In the genomic region with DNA sequence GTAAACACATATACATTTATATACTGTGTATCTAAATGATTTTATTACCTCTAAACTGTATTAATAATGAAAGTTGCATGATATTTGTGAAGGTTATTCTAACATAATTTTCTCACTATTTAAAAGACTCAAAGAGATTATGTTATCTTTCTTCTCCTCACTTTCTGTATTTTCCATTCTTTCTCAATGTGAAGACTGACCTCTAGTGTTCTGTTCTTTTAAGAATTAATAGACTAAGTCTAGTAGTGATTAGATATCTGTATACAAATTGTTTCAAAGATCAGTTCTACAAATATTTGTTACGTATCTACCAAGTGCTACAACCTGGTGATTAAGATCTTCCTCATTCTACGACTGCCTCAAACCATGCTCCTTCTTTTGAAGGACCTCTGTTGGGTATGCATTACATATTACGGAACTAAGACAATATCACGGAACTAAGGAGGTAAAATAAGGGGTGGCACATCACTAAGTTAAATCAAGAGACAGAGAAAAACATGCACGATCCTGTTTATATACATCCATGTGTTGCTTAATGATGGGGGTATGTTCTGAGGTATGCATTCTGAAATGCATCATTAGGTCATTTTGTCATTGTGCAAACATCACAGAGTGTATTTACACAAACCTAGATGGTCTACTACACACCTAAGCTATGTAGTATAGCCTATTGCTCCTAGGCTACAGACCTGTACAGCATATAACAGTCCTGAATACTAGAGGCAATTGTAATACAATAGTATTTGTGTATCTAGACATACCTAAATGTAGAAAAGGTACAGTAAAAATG, we compare ENCODE assay signal across 12 cellular contexts.
A peak's percentile ranks its signal among the peaks of the same experiment; 100 is the strongest.
DNase-seq lines count a peak whose midpoint lies in the region; FAIRE-seq and TF ChIP-seq lines count a peak whose summit lies in the region.
"Had no signal": no experiment of that assay in that cellular context is flagged by ENCODE, and none has a peak within 500 bp of the region (broad histone marks: within the 10 kb centered on the region; RNA-seq: fewer than 3 reads in every experiment).

No MANE protein-coding gene starts in this region.

- no peaks in the 10 kb centered on the region for H3K9me3 ChIP-seq in kidney (ENCODE audit: control insufficient read depth in 1 of 2, low read length in 2 of 2)
- H3K9me3 ChIP-seq in tibial artery: no peaks in the 10 kb centered on the region
- H3K9me3 ChIP-seq: esophagus muscularis mucosa, lower lobe of right lung had no signal

- no peak overlapping the region for H3K4me3 ChIP-seq in kidney (ENCODE audit: low read length in 2 of 2)
- no peak overlapping the region for H3K4me3 ChIP-seq in tibial artery
- H3K4me3 ChIP-seq: esophagus muscularis mucosa, lower lobe of right lung had no signal

- no peaks in the 10 kb centered on the region for H3K4me1 ChIP-seq in kidney (ENCODE audit: control insufficient read depth in 1 of 2, insufficient read depth in 1 of 2, low read depth in 1 of 2, low read length in 2 of 2)
- no peaks in the 10 kb centered on the region for H3K4me1 ChIP-seq in tibial artery
- H3K4me1 ChIP-seq: esophagus muscularis mucosa, lower lobe of right lung had no signal

- intact Hi-C loops in kidney (cut with DNase I): no loop called here
- intact Hi-C loops in tibial artery (cut with DNase I; ENCODE audit: low total_unique reads): no loop called here

- H3K36me3 ChIP-seq in kidney (ENCODE audit: control insufficient read depth in 1 of 2, insufficient read depth in 2 of 2, low read length in 2 of 2) (no peaks in the 10 kb centered on the region), tibial artery (no peaks in the 10 kb centered on the region)
- H3K36me3 ChIP-seq: esophagus muscularis mucosa, lower lobe of right lung had no signal

- H3K27me3 ChIP-seq in tibial artery: peaks cover 0 to 4% of the 10 kb centered on the region in 2 donors
- H3K27me3 ChIP-seq: esophagus muscularis mucosa had no signal

- H3K9ac ChIP-seq in kidney (ENCODE audit: low read length in 2 of 2): no peak overlapping the region

- H3K27ac ChIP-seq in kidney (ENCODE audit: low read depth in 2 of 2, low read length in 2 of 2) (no peak overlapping the region), tibial artery (no peak overlapping the region)
- H3K27ac ChIP-seq: esophagus muscularis mucosa, lower lobe of right lung had no signal

- TF ChIP-seq CTCF in kidney (IDR thresholded peaks at IDR 0.05; ENCODE audit: borderline replicate concordance, extremely low read depth, insufficient read depth): peak; percentile 13
- peak in 1 of 2 experiments; percentile 9 for TF ChIP-seq CTCF in tibial artery (IDR thresholded peaks at IDR 0.05)

- DNase-seq in GM03348 (ENCODE audit: low spot score) (peak; percentile 13), kidney (no peak), tibial artery (no peak), cortex of kidney (lab: John Stamatoyannopoulos, UW) (no peak), islet precursor cell (no peak), mesenteric fat pad (ENCODE audit: low spot score) (no peak)
- DNase-seq: amniotic stem cell, lower lobe of right lung, NCI-H226 had no signal

- FAIRE-seq in A204.1 (lab: Jason Lieb, UNC) (peak; percentile 93), TTC549 (lab: Jason Lieb, UNC) (peak; percentile 59), kidney (lab: Jason Lieb, UNC) (peak; percentile 83)
